ENCODE assay signal across 10 cellular contexts in the genomic region with DNA sequence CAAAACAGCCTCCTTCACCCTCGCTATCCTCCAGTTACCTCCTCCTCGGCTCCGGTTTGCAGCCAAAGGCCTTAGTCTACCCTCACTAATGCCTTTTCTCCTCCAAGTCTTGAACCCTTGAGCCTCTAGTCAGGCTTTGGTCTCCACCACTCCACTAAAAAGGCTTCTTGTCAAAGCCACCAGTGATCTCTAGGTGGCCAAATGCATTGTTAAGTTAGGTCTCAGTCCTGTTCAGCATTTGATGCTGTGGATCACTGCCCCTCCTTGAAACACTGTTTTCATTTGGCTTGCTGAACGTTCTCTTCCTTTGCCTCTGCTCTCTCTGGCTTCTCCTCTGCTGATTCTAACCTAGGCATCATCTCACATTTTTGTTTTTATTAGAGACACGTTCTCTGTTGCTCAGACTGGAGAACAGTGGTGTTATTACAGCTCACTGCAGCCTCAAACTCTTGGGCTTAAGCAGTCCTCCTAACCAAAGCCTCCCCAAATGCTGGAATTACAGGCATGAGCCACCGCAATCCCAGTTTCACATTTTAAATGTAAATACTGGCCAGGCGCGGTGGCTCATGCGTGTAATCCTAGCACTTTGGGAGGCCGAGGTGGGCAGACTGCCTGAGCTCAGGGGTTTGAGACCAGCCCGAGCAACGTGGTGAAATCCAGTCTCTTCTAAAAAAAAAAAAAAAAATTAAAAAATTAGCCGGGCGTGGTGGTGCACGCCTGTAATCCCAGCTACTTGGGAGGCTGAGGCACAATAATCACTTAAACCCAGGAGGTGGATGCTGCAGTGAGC. TPM values are rescaled to one million over a fixed set of nuclear protein-coding genes. Genes with fewer than 3 reads are reported as not detected.
DNase-seq lines count a peak whose midpoint lies in the region; FAIRE-seq lines count a peak whose summit lies in the region.
"Had no signal": no experiment of that assay in that cellular context is flagged by ENCODE, and none has a peak within 500 bp of the region (broad histone marks: within the 10 kb centered on the region; RNA-seq: fewer than 3 reads in every experiment).

No MANE protein-coding gene starts in this region.

- H3K4me1 Mint-ChIP-seq in T-helper 2 cell treated with Interferon-gamma antibody and Interleukin-4, amounts not matched to agents 5 μg/mL and 100 μg/mL, for 36 hours (ENCODE audit: low read depth): peaks cover 9% of the 10 kb centered on the region

- no peaks in the 10 kb centered on the region for H3K27me3 Mint-ChIP-seq in T-helper 2 cell treated with Interferon-gamma antibody and Interleukin-4, amounts not matched to agents 5 μg/mL and 100 μg/mL, for 36 hours (ENCODE audit: low read depth)

- H3K27ac Mint-ChIP-seq in T-helper 2 cell treated with Interferon-gamma antibody and Interleukin-4, amounts not matched to agents 5 μg/mL and 100 μg/mL, for 36 hours: peak overlapping the region; percentile 79

- no peaks in the 10 kb centered on the region for H3K4me1 ChIP-seq in iPS-18a (ENCODE audit: control insufficient read depth, low read depth, low read length)

- no peak overlapping the region for H3K27ac ChIP-seq in iPS-18a (ENCODE audit: low read length)
- H3K27ac ChIP-seq in substantia nigra (ENCODE audit: low read depth, low read length, poor library complexity, severe bottlenecking): peak overlapping the region; percentile 51

- H3K36me3 Mint-ChIP-seq in T-helper 2 cell treated with Interferon-gamma antibody and Interleukin-4, amounts not matched to agents 5 μg/mL and 100 μg/mL, for 36 hours (ENCODE audit: low read depth): peaks cover 29% of the 10 kb centered on the region

- peaks cover 5% of the 10 kb centered on the region for H3K36me3 ChIP-seq in iPS-18a (ENCODE audit: control insufficient read depth, low read depth, low read length)

- H3K9ac ChIP-seq in iPS-18a (ENCODE audit: low read length): no peak overlapping the region

- H3K9me3 Mint-ChIP-seq in T-helper 2 cell treated with Interferon-gamma antibody and Interleukin-4, amounts not matched to agents 5 μg/mL and 100 μg/mL, for 36 hours: no peaks in the 10 kb centered on the region

- H3K9me3 ChIP-seq in iPS-18a (ENCODE audit: control insufficient read depth, low read depth, low read length): no peaks in the 10 kb centered on the region

- peaks cover 3% of the 10 kb centered on the region for H3K27me3 ChIP-seq in iPS-18a (ENCODE audit: control insufficient read depth, insufficient read depth, low read length)

- peak overlapping the region; percentile 88 for H3K4me3 Mint-ChIP-seq in T-helper 2 cell treated with Interferon-gamma antibody and Interleukin-4, amounts not matched to agents 5 μg/mL and 100 μg/mL, for 36 hours

- in situ Hi-C loops in G401 (cut with HindIII; ENCODE audit: low sequenced_read_pairs): no loop called here

- no peak for FAIRE-seq in RCC 7860 (lab: Jason Lieb, UNC)
- FAIRE-seq: A204.1 had no signal

- DNase-seq in DMS53 (lab: John Stamatoyannopoulos, UW) (peak; percentile 29), DMS53 treated with DMSO at 0.1 percent for 48 hours (lab: John Stamatoyannopoulos, UW; ENCODE audit: unreplicated experiment) (no peak), substantia nigra (lab: John Stamatoyannopoulos, UW) (peak in 1 of 49 donors; percentile 39), RCC 7860 (ENCODE audit: low spot score) (no peak), AG08395 (ENCODE audit: low spot score) (no peak), G401 (ENCODE audit: low spot score) (no peak)
- no peak for DNase-seq in T-helper 2 cell treated with Interferon-gamma antibody and Interleukin-4, amounts not matched to agents 5 μg/mL and 100 μg/mL, for 36 hours (ENCODE audit: low spot score)

- peak overlapping the region; percentile 55 for H3K4me3 ChIP-seq in iPS-18a (ENCODE audit: low read length)

RNA-seq across cellular contexts. Expression of a gene that starts 1.1 kb away (rescaled TPM):
- total RNA-seq in G401 (2014; rRNA removed; shearing (Covaris generic)): 14.6 and 19.3 TPM in 2 replicates

RNA-seq across cellular contexts. Expression of a gene that starts 16.1 kb away (rescaled TPM):
- total RNA-seq in G401 (2014; rRNA removed; shearing (Covaris generic)): 113 and 153 TPM in 2 replicates

RNA-seq across cellular contexts. Expression of a gene that starts 42.0 kb away (rescaled TPM):
- total RNA-seq in G401 (2014; rRNA removed; shearing (Covaris generic)): 0.98 TPM in 1 of 2 replicates, not detected in the other

RNA-seq across cellular contexts. Expression of a gene that starts 48.2 kb away (rescaled TPM):
- total RNA-seq in G401 (2014; rRNA removed; shearing (Covaris generic)): not detected in 2 replicates
- total RNA-seq: renal cortical epithelial cell had no signal

RNA-seq across cellular contexts. Expression of a gene that starts 55.0 kb away (rescaled TPM):
- 32.2 and 38.8 TPM in 2 replicates for total RNA-seq in G401 (2014; rRNA removed; shearing (Covaris generic))
